Comparison of ENCODE assay signal across 8 cellular contexts in the genomic region with DNA sequence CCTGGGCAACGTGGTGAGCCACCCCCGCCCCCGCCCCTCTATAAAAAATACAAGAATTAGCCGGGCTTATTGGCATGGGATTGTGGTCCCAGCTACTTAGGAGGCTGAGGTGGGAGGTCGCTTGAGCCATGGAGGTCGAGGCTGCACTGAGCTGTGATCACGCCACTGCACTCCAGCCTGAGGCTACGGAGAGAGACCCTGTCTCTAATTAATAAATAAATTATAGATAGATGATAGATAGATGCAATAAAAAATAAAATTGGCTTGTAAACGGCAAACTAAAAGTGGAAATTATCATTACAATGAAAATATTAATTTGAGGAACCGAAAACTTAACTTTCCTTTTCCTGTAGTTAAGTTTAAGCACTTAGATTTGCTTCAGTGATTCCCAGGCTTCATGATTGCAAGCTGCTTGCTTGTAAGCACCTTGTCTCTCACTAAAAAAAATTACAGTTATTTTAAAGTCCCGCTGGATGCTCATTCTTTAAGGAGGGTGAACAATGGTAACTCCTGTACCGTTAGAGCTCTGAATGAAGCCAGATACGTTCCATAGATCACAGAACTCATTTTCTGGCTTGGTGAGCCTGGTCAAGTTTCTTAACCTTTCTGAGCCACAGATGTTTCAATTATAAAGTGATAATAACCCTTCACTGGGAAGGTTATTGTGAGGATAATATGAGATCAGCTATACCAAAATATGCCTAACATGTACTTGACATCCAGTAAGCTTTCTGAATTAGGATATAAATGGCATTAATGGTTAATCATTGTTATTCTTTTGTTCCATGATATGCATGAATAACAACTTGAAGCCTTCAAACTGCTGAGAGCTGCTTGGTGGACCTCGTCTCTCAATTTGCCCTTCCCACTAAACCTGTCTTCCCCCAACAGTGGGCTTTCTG. TPM values are rescaled to one million over a fixed set of nuclear protein-coding genes. Genes with fewer than 3 reads are reported as not detected.
A peak's percentile ranks its signal among the peaks of the same experiment; 100 is the strongest.
DNase-seq lines count a peak whose midpoint lies in the region; ATAC-seq and TF ChIP-seq lines count a peak whose summit lies in the region.

No MANE protein-coding gene starts in this region.

- no peaks in the 10 kb centered on the region for H3K36me3 ChIP-seq in suprapubic skin

- intact Hi-C loops in activated CD4-positive, alpha-beta T cell treated with anti-CD3 and anti-CD28 coated beads, Interleukin-2, amount 10 ng/mL, durations not matched to agents 24 days and 14 days (cut with micrococcal nuclease), result loop anchor here (1.0 to 10.0 kb wide), 4 partner anchors 10 to 980 kb away; a partner anchor contains a TSS
- intact Hi-C loops in activated CD4-positive, alpha-beta memory T cell treated with anti-CD3 and anti-CD28 coated beads for 36 hours (cut with micrococcal nuclease), result loop anchor here (1.0 to 2.0 kb wide), 3 partner anchors 10 to 202 kb away; a partner anchor contains a TSS

- TF ChIP-seq CTCF in suprapubic skin (IDR thresholded peaks at IDR 0.05), result no peak

- no peak for DNase-seq in activated CD4-positive, alpha-beta T cell treated with anti-CD3 and anti-CD28 coated beads, Interleukin-2, amount 10 ng/mL, durations not matched to agents 24 days and 14 days
- DNase-seq in activated CD4-positive, alpha-beta T cell treated with anti-CD3 and anti-CD28 coated beads for 1 hour, result no peak
- no peak for DNase-seq in activated CD4-positive, alpha-beta memory T cell treated with anti-CD3 and anti-CD28 coated beads for 36 hours
- DNase-seq in immature natural killer cell, result no peak
- no peak for DNase-seq in suprapubic skin (ENCODE audit: low spot score in 2 of 2)
- no peak for DNase-seq in OCI-M1 (lab: John Stamatoyannopoulos, UW)
- no peak for DNase-seq in hippocampal formation (lab: John Stamatoyannopoulos, UW)

- TF ChIP-seq EP300 in suprapubic skin (IDR thresholded peaks at IDR 0.05), result no peak

- H3K4me3 ChIP-seq in suprapubic skin, result peak overlapping the region; percentile 72

- H3K4me1 ChIP-seq in suprapubic skin, result peaks cover 20% of the 10 kb centered on the region

- H3K9me3 Mint-ChIP-seq in activated CD4-positive, alpha-beta T cell treated with anti-CD3 and anti-CD28 coated beads, Interleukin-2, amount 10 ng/mL, durations not matched to agents 24 days and 14 days, result no peaks in the 10 kb centered on the region
- no peaks in the 10 kb centered on the region for H3K9me3 Mint-ChIP-seq in activated CD4-positive, alpha-beta memory T cell treated with anti-CD3 and anti-CD28 coated beads for 36 hours
- H3K9me3 Mint-ChIP-seq in immature natural killer cell, result no peaks in the 10 kb centered on the region

- 45% methylated on average over 14 of the region's 14 CpGs for WGBS in suprapubic skin

- TF ChIP-seq POLR2A in suprapubic skin (IDR thresholded peaks at IDR 0.05), result no peak

- POLR2A ChIA-PET in activated CD4-positive, alpha-beta memory T cell treated with anti-CD3 and anti-CD28 coated beads for 36 hours (lab: Charles Lee), result interaction anchor here (0.6 to 2.4 kb wide), 3 partner anchors 9 to 887 kb away, joined by 3 to 19 read pairs (median 4); a partner anchor contains a TSS

- peaks cover 16% of the 10 kb centered on the region for H3K4me1 Mint-ChIP-seq in activated CD4-positive, alpha-beta T cell treated with anti-CD3 and anti-CD28 coated beads, Interleukin-2, amount 10 ng/mL, durations not matched to agents 24 days and 14 days
- H3K4me1 Mint-ChIP-seq in activated CD4-positive, alpha-beta memory T cell treated with anti-CD3 and anti-CD28 coated beads for 36 hours (ENCODE audit: low read depth), result peaks cover 12% of the 10 kb centered on the region
- H3K4me1 Mint-ChIP-seq in immature natural killer cell, result peaks cover 15 to 22% of the 10 kb centered on the region in 2 donors

- H3K27ac ChIP-seq in suprapubic skin, result peak overlapping the region; percentile 81

- ATAC-seq in HG02840 (IDR thresholded peaks at IDR 0.05; ENCODE audit: low FRiP score, unreplicated experiment), result peak; percentile 22

- CTCF ChIA-PET in activated CD4-positive, alpha-beta memory T cell treated with anti-CD3 and anti-CD28 coated beads for 36 hours (lab: Charles Lee), result interaction anchor here (0.6 to 1.8 kb wide), 6 partner anchors 9 to 491 kb away, joined by 3 to 6 read pairs (median 3); a partner anchor contains a TSS

- peak overlapping the region; percentile 98 for H3K4me3 Mint-ChIP-seq in activated CD4-positive, alpha-beta T cell treated with anti-CD3 and anti-CD28 coated beads, Interleukin-2, amount 10 ng/mL, durations not matched to agents 24 days and 14 days
- H3K4me3 Mint-ChIP-seq in activated CD4-positive, alpha-beta memory T cell treated with anti-CD3 and anti-CD28 coated beads for 36 hours, result peak overlapping the region; percentile 82
- peak overlapping the region; percentile 91 to 98 (median 98) for H3K4me3 Mint-ChIP-seq in immature natural killer cell

- no peaks in the 10 kb centered on the region for H3K9me3 ChIP-seq in suprapubic skin

- no peaks in the 10 kb centered on the region for H3K27me3 ChIP-seq in suprapubic skin

- peaks cover 8% of the 10 kb centered on the region for H3K36me3 Mint-ChIP-seq in activated CD4-positive, alpha-beta T cell treated with anti-CD3 and anti-CD28 coated beads, Interleukin-2, amount 10 ng/mL, durations not matched to agents 24 days and 14 days (ENCODE audit: low read depth)
- no peaks in the 10 kb centered on the region for H3K36me3 Mint-ChIP-seq in activated CD4-positive, alpha-beta memory T cell treated with anti-CD3 and anti-CD28 coated beads for 36 hours
- H3K36me3 Mint-ChIP-seq in immature natural killer cell, result peaks cover 0 to 3% (median 0%) of the 10 kb centered on the region in 3 donors

- no peaks in the 10 kb centered on the region for H3K27me3 Mint-ChIP-seq in activated CD4-positive, alpha-beta T cell treated with anti-CD3 and anti-CD28 coated beads, Interleukin-2, amount 10 ng/mL, durations not matched to agents 24 days and 14 days
- no peaks in the 10 kb centered on the region for H3K27me3 Mint-ChIP-seq in activated CD4-positive, alpha-beta memory T cell treated with anti-CD3 and anti-CD28 coated beads for 36 hours
- peaks cover 5 to 10% (median 6%) of the 10 kb centered on the region in 3 donors for H3K27me3 Mint-ChIP-seq in immature natural killer cell (ENCODE audit: low read depth in 3 of 3)

- H3K27ac Mint-ChIP-seq in activated CD4-positive, alpha-beta T cell treated with anti-CD3 and anti-CD28 coated beads, Interleukin-2, amount 10 ng/mL, durations not matched to agents 24 days and 14 days, result peak overlapping the region; percentile 94
- peak overlapping the region; percentile 86 for H3K27ac Mint-ChIP-seq in activated CD4-positive, alpha-beta memory T cell treated with anti-CD3 and anti-CD28 coated beads for 36 hours
- H3K27ac Mint-ChIP-seq in immature natural killer cell, result peak overlapping the region; percentile 66 to 97 (median 95)

RNA-seq across cellular contexts. Expression of a gene that starts 9.4 kb away (rescaled TPM):
- total RNA-seq in activated CD4-positive, alpha-beta T cell treated with anti-CD3 and anti-CD28 coated beads, Interleukin-2, amount 10 ng/mL, durations not matched to agents 24 days and 14 days, result 125 and 129 TPM in 2 replicates
- total RNA-seq in activated CD4-positive, alpha-beta memory T cell treated with anti-CD3 and anti-CD28 coated beads for 36 hours, result 100 to 1,000 TPM; 100 to 105 TPM
- 10 to 100 TPM; 31.1 to 63.7 (median 59.5) TPM for polyA plus RNA-seq in immature natural killer cell
- total RNA-seq in suprapubic skin, result 100 to 1,000 TPM in 1 of 4 donors, 10 to 100 TPM in 3; 78.7 to 124 (median 84.2) TPM

RNA-seq across cellular contexts. Expression of a gene that starts 44.5 kb away (rescaled TPM):
- 22.4 and 25.1 TPM in 2 replicates for total RNA-seq in activated CD4-positive, alpha-beta T cell treated with anti-CD3 and anti-CD28 coated beads, Interleukin-2, amount 10 ng/mL, durations not matched to agents 24 days and 14 days
- 10 to 100 TPM; 17.5 to 20.2 TPM for total RNA-seq in activated CD4-positive, alpha-beta memory T cell treated with anti-CD3 and anti-CD28 coated beads for 36 hours
- 10 to 100 TPM; 37.1 to 59.9 (median 41.6) TPM for polyA plus RNA-seq in immature natural killer cell
- 10 to 100 TPM; 22.8 to 40.8 (median 29.2) TPM for total RNA-seq in suprapubic skin
